19 cellular contexts compared by ENCODE assay signal in the genomic region with DNA sequence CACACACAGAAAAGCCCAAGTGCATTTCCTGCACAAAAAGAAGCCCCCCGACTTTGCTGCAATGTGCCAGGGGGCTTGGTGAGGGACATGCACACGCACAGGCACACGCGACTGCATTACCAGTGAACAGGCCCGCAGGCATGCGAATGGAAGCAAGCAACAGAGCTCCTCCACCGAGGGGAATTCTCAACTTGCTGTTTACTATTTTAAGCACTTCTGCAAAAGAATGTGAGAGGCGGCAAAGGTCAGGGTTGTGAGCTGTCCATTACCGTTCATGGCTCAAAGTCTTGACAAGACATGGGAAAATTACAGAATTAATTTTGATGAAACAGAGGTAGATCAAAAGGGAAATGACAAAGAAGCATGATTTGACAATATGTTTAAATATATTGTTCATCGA.
DNase-seq lines count a peak whose midpoint lies in the region; ATAC-seq, FAIRE-seq and TF ChIP-seq lines count a peak whose summit lies in the region.
"Had no signal": no experiment of that assay in that cellular context is flagged by ENCODE, and none has a peak within 500 bp of the region (broad histone marks: within the 10 kb centered on the region; RNA-seq: fewer than 3 reads in every experiment).

No MANE protein-coding gene starts in this region.

- H3K9me3 ChIP-seq in neuronal stem cell (replicated peaks in 1 of 2; ENCODE audit: control insufficient read depth in 2 of 2, insufficient read depth in 1 of 2, low read depth in 1 of 2, low read length in 2 of 2) = peaks cover 0 to 2% of the 10 kb centered on the region in 2 donors
- H3K9me3 ChIP-seq: sigmoid colon had no signal

- no peaks in the 10 kb centered on the region for H3K36me3 Mint-ChIP-seq in HFFc6 (ENCODE audit: low read depth)

- TF ChIP-seq POLR2A in GM12891 (IDR thresholded peaks at IDR 0.05; ENCODE audit: low read depth, low read length) = no peak

- H2BK12ac ChIP-seq in neuronal stem cell (ENCODE audit: low read length) = no peak overlapping the region

- no CpG with 5 or more reads among the region's 10 CpGs for WGBS in neuronal stem cell (ENCODE audit: extremely low coverage in 2 of 2, insufficient read length in 2 of 2, insufficient replicate concordance in 1 of 2), 2 donors

- no peak overlapping the region for H2AK5ac ChIP-seq in neuronal stem cell (ENCODE audit: low read depth, low read length)

- TF ChIP-seq CTCF in brain microvascular endothelial cell (IDR thresholded peaks at IDR 0.05; ENCODE audit: low read depth, low read length, missing control alignments) (no peak), HFFc6 (IDR thresholded peaks at IDR 0.05) (no peak)

- no peak overlapping the region for H3K23ac ChIP-seq in neuronal stem cell (ENCODE audit: low read depth, low read length, poor library complexity)

- no peak overlapping the region for H4K8ac ChIP-seq in neuronal stem cell (ENCODE audit: low read depth, low read length)

- no peak overlapping the region for H2BK5ac ChIP-seq in neuronal stem cell (ENCODE audit: low read length)

- no peak overlapping the region for H3K9ac ChIP-seq in neuronal stem cell (ENCODE audit: low read depth, low read length, poor library complexity)

- H4K91ac ChIP-seq in neuronal stem cell (ENCODE audit: low read depth, low read length, poor library complexity) = no peak overlapping the region

- no peak for DNase-seq in GM12891 (ENCODE audit: insufficient read length, low spot score)
- DNase-seq in brain microvascular endothelial cell = peak; percentile 62
- no peak for DNase-seq in neuronal stem cell (ENCODE audit: low spot score)
- DNase-seq in HFFc6 = no peak
- DNase-seq in T-helper 2 cell = no peak
- DNase-seq in activated effector memory CD4-positive, alpha-beta T cell treated with Interleukin-2 at 50 U/mL for 16 hours = no peak
- DNase-seq: activated naive CD4-positive, alpha-beta T cell; Calu3; dermis blood vessel endothelial cell; GDM1; NCI-H1694 treated with DMSO at 0.1 percent for 48 hours; NCI-H446 treated with DMSO at 0.1 percent for 48 hours; SHP77; sigmoid colon; stimulated activated CD4-positive, alpha-beta T cell treated with anti-CD3 and anti-CD28 coated beads, Interleukin-4, amount 100 ng/mL, for 1 hour had no signal

- H3K36me3 ChIP-seq in brain microvascular endothelial cell (replicated peaks) (no peaks in the 10 kb centered on the region), neuronal stem cell (replicated peaks in 1 of 2; ENCODE audit: control insufficient read depth in 2 of 2, insufficient read depth in 2 of 2, low read length in 2 of 2) (no peaks in the 10 kb centered on the region)
- H3K36me3 ChIP-seq: sigmoid colon had no signal

- no peak for FAIRE-seq in GM12891 (lab: Jason Lieb, UNC)
- FAIRE-seq: islet of Langerhans had no signal

- H3K27ac Mint-ChIP-seq in HFFc6 = no peak overlapping the region

- H3K14ac ChIP-seq in neuronal stem cell (ENCODE audit: low read length) = no peak overlapping the region

- peaks cover 6% of the 10 kb centered on the region for H3K27me3 Mint-ChIP-seq in HFFc6 (ENCODE audit: insufficient read depth)

- no peaks in the 10 kb centered on the region for H3K9me3 Mint-ChIP-seq in HFFc6

- H3K18ac ChIP-seq in neuronal stem cell (ENCODE audit: low read length) = peak overlapping the region; percentile 1

- H3K79me1 ChIP-seq in neuronal stem cell (ENCODE audit: low read depth, low read length) = no peaks in the 10 kb centered on the region

- H3K4ac ChIP-seq in neuronal stem cell (ENCODE audit: low read length) = no peak overlapping the region

- no peak overlapping the region for H2BK15ac ChIP-seq in neuronal stem cell (ENCODE audit: low read length)

- peaks cover 13% of the 10 kb centered on the region for H3K4me1 Mint-ChIP-seq in HFFc6 (ENCODE audit: low read depth)

- ATAC-seq in HG02759 (IDR thresholded peaks at IDR 0.05; ENCODE audit: unreplicated experiment) (peak; percentile 45), GM18517 (IDR thresholded peaks at IDR 0.05; ENCODE audit: unreplicated experiment) (no peak)
- ATAC-seq: esophagus mucosa had no signal

- H2BK120ac ChIP-seq in neuronal stem cell (ENCODE audit: low read depth, low read length) = no peak overlapping the region

- no peak overlapping the region for H3K4me2 ChIP-seq in neuronal stem cell (ENCODE audit: insufficient read depth, low read length, poor library complexity, severe bottlenecking)

- H2AFZ ChIP-seq in neuronal stem cell (ENCODE audit: low read length) = peak overlapping the region; percentile 55

- H3K4me1 ChIP-seq in neuronal stem cell (ENCODE audit: control insufficient read depth in 2 of 2, insufficient read depth in 1 of 2, low read depth in 1 of 2, low read length in 2 of 2) = peaks cover 9 to 11% of the 10 kb centered on the region in 2 donors
- H3K4me1 ChIP-seq: sigmoid colon had no signal

- peak overlapping the region; percentile 18 for H3K27ac ChIP-seq in brain microvascular endothelial cell
- no peak overlapping the region for H3K27ac ChIP-seq in neuronal stem cell (replicated peaks; ENCODE audit: low read length)
- H3K27ac ChIP-seq: sigmoid colon had no signal

- H3K27me3 ChIP-seq in brain microvascular endothelial cell (replicated peaks) (no peaks in the 10 kb centered on the region), neuronal stem cell (ENCODE audit: control insufficient read depth in 3 of 3, insufficient read depth in 3 of 3, low read depth in 1 of 3, low read length in 3 of 3) (no peaks in the 10 kb centered on the region)
- H3K27me3 ChIP-seq: sigmoid colon had no signal

- in situ Hi-C loops in brain microvascular endothelial cell (cut with HindIII; ENCODE audit: low pct_ligation_motif_present, low sequenced_read_pairs) = no loop called here

- H3K4me3 ChIP-seq in brain microvascular endothelial cell (ENCODE audit: low read depth, low read length) (no peak overlapping the region), neuronal stem cell (ENCODE audit: low read length in 2 of 2) (no peak overlapping the region)
- H3K4me3 ChIP-seq: sigmoid colon had no signal

- no peak overlapping the region for H3K4me3 Mint-ChIP-seq in HFFc6

TF ChIP-seq in GM12891, 5 proteins besides CTCF, POLR2A, EP300 and RAD21:
- TF ChIP-seq SPI1 (IDR thresholded peaks at IDR 0.05; ENCODE audit: low read depth, low read length) (peak; percentile 49), POLR2AphosphoS5 (IDR thresholded peaks at IDR 0.05; ENCODE audit: low read depth, low read length) (no peak)
